ENCODE assay signal across 1 cellular context in genomic region chr17:42920106-42920900, GRCh38.
TF ChIP-seq lines count a peak whose summit lies in the region.

No MANE protein-coding gene starts in this region.

TF ChIP-seq in HepG2, 621 proteins besides CTCF, POLR2A, EP300 and RAD21 (continued from another document and continues in another):
- TF ChIP-seq NCOA2 (CRISPR knock-in tag; IDR thresholded peaks at IDR 0.05) = 0 out of 2 replicates have a peak, but pooled peaks have one; percentile 33
- 0 out of 2 replicates have a peak, but pooled peaks have one; percentile 39 for TF ChIP-seq MAX (IDR thresholded peaks at IDR 0.05)
- TF ChIP-seq AHDC1 (CRISPR knock-in tag; IDR thresholded peaks at IDR 0.05; ENCODE audit: borderline replicate concordance) = peak; percentile 74; the same call in 1 of the 2 replicates
- 0 out of 2 replicates have a peak, but pooled peaks have one; percentile 46 for TF ChIP-seq IRF9 (CRISPR knock-in tag; IDR thresholded peaks at IDR 0.05; ENCODE audit: borderline replicate concordance)
- peak; percentile 63 for TF ChIP-seq ZNF687 (CRISPR knock-in tag; IDR thresholded peaks at IDR 0.05)
- no peak for TF ChIP-seq ZNF362 (CRISPR knock-in tag; IDR thresholded peaks at IDR 0.05; ENCODE audit: borderline replicate concordance)
- peak; percentile 48; the same call in 1 of the 2 replicates for TF ChIP-seq ZBTB7B (CRISPR knock-in tag; IDR thresholded peaks at IDR 0.05)
- TF ChIP-seq ARID2 (CRISPR knock-in tag; IDR thresholded peaks at IDR 0.05; ENCODE audit: borderline replicate concordance) = 0 out of 2 replicates have a peak, but pooled peaks have one; percentile 16
- TF ChIP-seq TRIM24 (CRISPR knock-in tag; IDR thresholded peaks at IDR 0.05) = no peak
- peak; percentile 91 for TF ChIP-seq GATAD2A (CRISPR knock-in tag; IDR thresholded peaks at IDR 0.05)
- TF ChIP-seq ZBTB46 (CRISPR knock-in tag; IDR thresholded peaks at IDR 0.05; ENCODE audit: borderline replicate concordance) = no peak
- peak; percentile 39 for TF ChIP-seq ZNF574 (CRISPR knock-in tag; IDR thresholded peaks at IDR 0.05)
- TF ChIP-seq SALL2 (CRISPR knock-in tag; IDR thresholded peaks at IDR 0.05) = no peak
- TF ChIP-seq PATZ1 (CRISPR knock-in tag; IDR thresholded peaks at IDR 0.05) = peak; percentile 62
- peak; percentile 4; the same call in 1 of the 2 replicates for TF ChIP-seq PHF21A (CRISPR knock-in tag; IDR thresholded peaks at IDR 0.05)
- TF ChIP-seq ZNF704 (CRISPR knock-in tag; IDR thresholded peaks at IDR 0.05; ENCODE audit: borderline replicate concordance) = no peak
- no peak for TF ChIP-seq CENPX (CRISPR knock-in tag; IDR thresholded peaks at IDR 0.05)
- no peak for TF ChIP-seq JARID2 (CRISPR knock-in tag; IDR thresholded peaks at IDR 0.05; ENCODE audit: insufficient replicate concordance)
- peak; percentile 97 for TF ChIP-seq ZNF770 (CRISPR knock-in tag; IDR thresholded peaks at IDR 0.05)
- no peak for TF ChIP-seq MIER3 (CRISPR knock-in tag; IDR thresholded peaks at IDR 0.05; ENCODE audit: borderline replicate concordance)
- TF ChIP-seq IKZF5 (CRISPR knock-in tag; IDR thresholded peaks at IDR 0.05) = peak; percentile 84
- peak; percentile 74 for TF ChIP-seq MED1 (CRISPR knock-in tag; IDR thresholded peaks at IDR 0.05)
- no peak for TF ChIP-seq MED8 (CRISPR knock-in tag; IDR thresholded peaks at IDR 0.05; ENCODE audit: insufficient replicate concordance)
- no peak for TF ChIP-seq FOXP1 (IDR thresholded peaks at IDR 0.05)
- TF ChIP-seq FOXP1 (CRISPR knock-in tag; IDR thresholded peaks at IDR 0.05) = peak; percentile 53; the same call in 1 of the 2 replicates
- peak; percentile 79 for TF ChIP-seq FOXO1 (CRISPR knock-in tag; IDR thresholded peaks at IDR 0.05)
- no peak for TF ChIP-seq KLF15 (CRISPR knock-in tag; IDR thresholded peaks at IDR 0.05; ENCODE audit: borderline replicate concordance)
- TF ChIP-seq HMG20A (CRISPR knock-in tag; IDR thresholded peaks at IDR 0.05; ENCODE audit: borderline replicate concordance) = peak; percentile 65
- TF ChIP-seq ZNF547 (CRISPR knock-in tag; IDR thresholded peaks at IDR 0.05) = no peak
